In the genomic region with DNA sequence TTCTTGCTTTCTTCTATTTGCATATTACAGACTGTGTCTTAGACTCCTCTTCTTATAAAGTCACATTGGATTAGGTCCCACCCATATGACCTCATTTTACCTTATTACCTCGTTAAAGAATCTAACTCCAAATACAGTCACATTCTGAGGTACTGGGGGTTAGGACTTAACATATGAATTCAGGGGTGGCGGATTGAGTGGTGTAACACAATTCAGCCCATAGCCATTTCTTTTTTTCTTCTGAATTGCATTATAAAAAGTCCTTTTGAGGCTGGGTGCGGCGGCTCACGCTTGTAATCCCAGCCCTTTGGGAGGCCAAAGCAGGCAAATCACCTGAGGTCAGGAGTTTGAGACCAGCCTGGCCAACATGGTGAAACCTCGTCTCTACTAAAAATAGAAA, we compare ENCODE assay signal across 31 cellular contexts. TPM values are rescaled to one million over a fixed set of nuclear protein-coding genes. Genes with fewer than 3 reads are reported as not detected.
"Had no signal": no experiment of that assay in that cellular context is flagged by ENCODE, and none has a peak within 500 bp of the region (broad histone marks: within the 10 kb centered on the region; RNA-seq: fewer than 3 reads in every experiment).

No MANE protein-coding gene starts in this region.

- H3K4me2 ChIP-seq: KMS-11, PC-9 had no signal

- H3K4me3 ChIP-seq: adrenal gland, body of pancreas, breast epithelium, PC-9 had no signal

- H3K27ac ChIP-seq: adrenal gland, body of pancreas, breast epithelium, KMS-11, PC-9, WERI-Rb-1 had no signal

- H3K36me3 ChIP-seq: adrenal gland, breast epithelium, WERI-Rb-1 had no signal

- H3K4me1 ChIP-seq: adrenal gland, body of pancreas, breast epithelium had no signal

- ATAC-seq: activated CD8-positive, alpha-beta T cell treated with anti-CD3 and anti-CD28 coated beads, Interleukin-2, amount 10 ng/mL, durations not matched to agents 7 days and 5 days; activated naive CD4-positive, alpha-beta T cell treated with anti-CD3 and anti-CD28 coated beads, Interleukin-2, amount 50 U/mL, for 72 hours; body of pancreas had no signal

- FAIRE-seq: astrocyte had no signal

- H3K9me3 ChIP-seq: adrenal gland, breast epithelium had no signal

- H2AFZ ChIP-seq: PC-9 had no signal

- H3K9ac ChIP-seq: KMS-11 had no signal

- H3K27me3 ChIP-seq: adrenal gland, body of pancreas, breast epithelium had no signal

- DNase-seq: activated CD4-positive, alpha-beta T cell treated with anti-CD3 and anti-CD28 coated beads, Interleukin-2, amount 10 ng/mL, durations not matched to agents 24 days and 14 days; activated CD4-positive, alpha-beta T cell treated with anti-CD3 and anti-CD28 coated beads, Interleukin-2, amount 50 U/mL, for 48 hours; activated CD8-positive, alpha-beta T cell treated with anti-CD3 and anti-CD28 coated beads, Interleukin-2, amount 10 ng/mL, durations not matched to agents 7 days and 5 days; activated gamma-delta T cell; activated naive CD4-positive, alpha-beta T cell treated with anti-CD3 and anti-CD28 coated beads for 36 hours; activated T-cell treated with anti-CD3 and anti-CD28 coated beads, Interleukin-2, amount 50 U/mL, for 24 hours; adrenal gland; body of pancreas; MM.1S; MV-4-11; NCI-H1092; NCI-H1436 treated with DMSO at 0.1 percent for 48 hours; NCI-H1694 treated with DMSO at 0.1 percent for 48 hours; NCI-H2029; NCI-H2107; NCI-H2171; NCI-H446; NCI-H510A treated with DMSO at 0.1 percent for 48 hours; NCI-H526 treated with DMSO at 0.1 percent for 48 hours; NCI-H774; PC-9; Right ventricle myocardium superior; T1000; WERI-Rb-1 had no signal

RNA-seq across cellular contexts. Expression of gene MYPN, which starts 27.4 kb away (rescaled TPM):
- total RNA-seq: activated CD4-positive, alpha-beta T cell treated with anti-CD3 and anti-CD28 coated beads, Interleukin-2, amount 10 ng/mL, durations not matched to agents 24 days and 14 days; activated CD8-positive, alpha-beta T cell treated with anti-CD3 and anti-CD28 coated beads, Interleukin-2, amount 10 ng/mL, durations not matched to agents 7 days and 5 days; activated naive CD4-positive, alpha-beta T cell treated with anti-CD3 and anti-CD28 coated beads for 36 hours; activated naive CD4-positive, alpha-beta T cell treated with anti-CD3 and anti-CD28 coated beads, Interleukin-2, amount 50 U/mL, for 72 hours; activated T-helper 2 cell treated with anti-CD3 and anti-CD28 coated beads, Interferon-gamma antibody, Interleukin-2, Interleukin-4, amounts not matched to agents 10 μg/mL and 5 μg/mL and 100 μg/mL, durations not matched to agents 14 hours and 24 hours and 36 hours; T-helper 1 cell treated with Interleukin-12 subunit alpha and Interleukin-12 subunit beta and Interleukin-4 antibody, amounts not matched to agents 30 ng/mL and 1 ng/mL, for 36 hours; T-helper 2 cell treated with Interferon-gamma antibody and Interleukin-4, amounts not matched to agents 100 ng/mL and 5 ng/mL, for 36 hours had no signal
